ENCODE assay signal across 8 cellular contexts in genomic region chr19:12665281-12665573, GRCh38. TPM values are rescaled to one million over a fixed set of nuclear protein-coding genes. Genes with fewer than 3 reads are reported as not detected.
DNase-seq lines count a peak whose midpoint lies in the region; ATAC-seq and TF ChIP-seq lines count a peak whose summit lies in the region.

No MANE protein-coding gene starts in this region.

- H3K4me1 Mint-ChIP-seq in activated CD4-positive, alpha-beta memory T cell treated with anti-CD3 and anti-CD28 coated beads for 36 hours (ENCODE audit: low read depth) = peaks cover 40% of the 10 kb centered on the region

- H3K27me3 ChIP-seq in right atrium auricular region = no peaks in the 10 kb centered on the region
- H3K27me3 ChIP-seq in stomach = no peaks in the 10 kb centered on the region

- H3K27ac Mint-ChIP-seq in activated CD4-positive, alpha-beta memory T cell treated with anti-CD3 and anti-CD28 coated beads for 36 hours = peak overlapping the region; percentile 87

- H3K9me3 ChIP-seq in right atrium auricular region (no peaks in the 10 kb centered on the region), stomach (no peaks in the 10 kb centered on the region)

- H3K9me3 Mint-ChIP-seq in activated CD4-positive, alpha-beta memory T cell treated with anti-CD3 and anti-CD28 coated beads for 36 hours = no peaks in the 10 kb centered on the region

- peak overlapping the region; percentile 87 for H3K4me3 Mint-ChIP-seq in activated CD4-positive, alpha-beta memory T cell treated with anti-CD3 and anti-CD28 coated beads for 36 hours

- H3K27me3 Mint-ChIP-seq in activated CD4-positive, alpha-beta memory T cell treated with anti-CD3 and anti-CD28 coated beads for 36 hours = no peaks in the 10 kb centered on the region

- DNase-seq in KBM-7 (peak; percentile 89), right atrium auricular region (ENCODE audit: low spot score) (peak; percentile 65), stomach (peak; percentile 47), NCI-H187 treated with DMSO at 0.1 percent for 48 hours (lab: John Stamatoyannopoulos, UW) (no peak), COR-L47 (lab: John Stamatoyannopoulos, UW) (no peak)
- DNase-seq in activated CD4-positive, alpha-beta memory T cell treated with anti-CD3 and anti-CD28 coated beads for 36 hours = peak; percentile 80

- in situ Hi-C loops in KBM-7 (cut with MboI; ENCODE audit: low pct_unique_long_range_greater_than_20kb, low sequenced_read_pairs) = no loop called here

- WGBS in stomach, 5 donors = 72 to 90% (median 82%) methylated on average over 10 of the region's 10 CpGs

- ATAC-seq in GM21619 (IDR thresholded peaks at IDR 0.05; ENCODE audit: unreplicated experiment) (no peak), GM19328 (IDR thresholded peaks at IDR 0.05; ENCODE audit: unreplicated experiment) (no peak)

- H3K36me3 ChIP-seq in right atrium auricular region = peaks cover 32% of the 10 kb centered on the region
- H3K36me3 ChIP-seq in stomach = peaks cover 30 to 58% (median 52%) of the 10 kb centered on the region in 4 donors

- H3K36me3 Mint-ChIP-seq in activated CD4-positive, alpha-beta memory T cell treated with anti-CD3 and anti-CD28 coated beads for 36 hours = peaks cover 30% of the 10 kb centered on the region

- no peak overlapping the region for H3K27ac ChIP-seq in right atrium auricular region
- H3K27ac ChIP-seq in stomach = peak overlapping the region in 2 of 5 donors; percentile 83 to 87

- H3K4me3 ChIP-seq in right atrium auricular region = peak overlapping the region in 1 of 2 donors; percentile 96
- peak overlapping the region in 2 of 4 donors; percentile 74 to 84 for H3K4me3 ChIP-seq in stomach

- no peak for TF ChIP-seq EP300 in stomach (IDR thresholded peaks at IDR 0.05)

- CTCF ChIA-PET in activated CD4-positive, alpha-beta memory T cell treated with anti-CD3 and anti-CD28 coated beads for 36 hours (lab: Charles Lee) = interaction anchor here (2.2 kb wide), 1 partner anchor 25 kb away, joined by 18 read pairs; no protein-coding TSS in a partner anchor

- POLR2A ChIA-PET in activated CD4-positive, alpha-beta memory T cell treated with anti-CD3 and anti-CD28 coated beads for 36 hours (lab: Charles Lee) = interaction anchor here (1.5 to 2.1 kb wide), 2 partner anchors 16 to 58 kb away, joined by 5 to 9 read pairs; partner anchors contain the start of gene DHPS

- H3K4me1 ChIP-seq in right atrium auricular region = peaks cover 0 to 34% of the 10 kb centered on the region in 2 donors
- peaks cover 26 to 52% (median 46%) of the 10 kb centered on the region in 4 donors for H3K4me1 ChIP-seq in stomach

- no peak for TF ChIP-seq POLR2A in stomach (IDR thresholded peaks at IDR 0.05)

- intact Hi-C loops in activated CD4-positive, alpha-beta memory T cell treated with anti-CD3 and anti-CD28 coated beads for 36 hours (cut with micrococcal nuclease) = no loop called here
- intact Hi-C loops in stomach (cut with DNase I; ENCODE audit: low total_unique reads) = no loop called here

- TF ChIP-seq CTCF in right atrium auricular region (IDR thresholded peaks at IDR 0.05) = no peak
- no peak for TF ChIP-seq CTCF in stomach (IDR thresholded peaks at IDR 0.05)

RNA-seq across cellular contexts. Expression of gene MAN2B1, which starts 1.3 kb away (rescaled TPM):
- 100 to 1,000 TPM; 123 to 127 TPM for total RNA-seq in activated CD4-positive, alpha-beta memory T cell treated with anti-CD3 and anti-CD28 coated beads for 36 hours
- total RNA-seq in right atrium auricular region = 10 to 100 TPM; 33.7 to 35.5 TPM
- total RNA-seq in stomach = 100 to 1,000 TPM in 4 of 5 donors, 10 to 100 TPM in 1; 41.7 to 429 (median 117) TPM
- polyA plus RNA-seq in stomach = 10 to 100 TPM; 20.6 to 59.0 (median 42.1) TPM

RNA-seq across cellular contexts. Expression of gene WDR83, which starts 1.4 kb away (rescaled TPM):
- 10 to 100 TPM; 17.1 to 17.8 TPM for total RNA-seq in activated CD4-positive, alpha-beta memory T cell treated with anti-CD3 and anti-CD28 coated beads for 36 hours
- total RNA-seq in right atrium auricular region (10 to 100 TPM; 10.1 to 11.6 TPM), stomach (10 to 100 TPM in 1 of 5 donors, 1 to 10 TPM in 4; 1.4 to 12.9 (median 9.6) TPM)
- 10 to 100 TPM; 20.6 to 33.4 (median 32.7) TPM for polyA plus RNA-seq in stomach

RNA-seq across cellular contexts. Expression of gene DHPS, which starts 16.5 kb away (rescaled TPM):
- 100 to 1,000 TPM; 126 to 127 TPM for total RNA-seq in activated CD4-positive, alpha-beta memory T cell treated with anti-CD3 and anti-CD28 coated beads for 36 hours
- total RNA-seq in right atrium auricular region (10 to 100 TPM; 59.8 to 60.1 TPM), stomach (100 to 1,000 TPM in 2 of 5 donors, 10 to 100 TPM in 3; 51.7 to 287 (median 82.6) TPM)
- 10 to 100 TPM; 65.1 to 76.0 (median 75.0) TPM for polyA plus RNA-seq in stomach

RNA-seq across cellular contexts. Expression of gene GNG14, which starts 22.6 kb away (rescaled TPM):
- not detected for total RNA-seq in activated CD4-positive, alpha-beta memory T cell treated with anti-CD3 and anti-CD28 coated beads for 36 hours
- total RNA-seq in right atrium auricular region (not detected), stomach (not detected)
- polyA plus RNA-seq in stomach = not detected

RNA-seq across cellular contexts. Expression of gene FBXW9, which starts 31.2 kb away (rescaled TPM):
- total RNA-seq in activated CD4-positive, alpha-beta memory T cell treated with anti-CD3 and anti-CD28 coated beads for 36 hours = 1 to 10 TPM; 6.6 to 7.0 TPM
- total RNA-seq in right atrium auricular region (1 to 10 TPM; 1.8 TPM), stomach (10 to 100 TPM in 1 of 5 donors, 1 to 10 TPM in 3, under 1 TPM in 1; 0.29 to 10.9 (median 2.7) TPM)
- 1 to 10 TPM; 4.6 to 9.8 (median 5.8) TPM for polyA plus RNA-seq in stomach

Comparison
In these comparisons a context has a peak if more than half of its experiments do, and no peak if none do; other contexts are left out.
1. DNase-seq: peak in KBM-7 (single experiment), activated CD4-positive, alpha-beta memory T cell treated with anti-CD3 and anti-CD28 coated beads for 36 hours (single experiment), right atrium auricular region (single experiment) and stomach (single experiment); none in NCI-H187 treated with DMSO at 0.1 percent for 48 hours (single experiment) and COR-L47 (single experiment).